ENCODE assay signal across 16 cellular contexts in genomic region chr21:16605588-16605987, GRCh38.
DNase-seq lines count a peak whose midpoint lies in the region; ATAC-seq and TF ChIP-seq lines count a peak whose summit lies in the region.
"Had no signal": no experiment of that assay in that cellular context is flagged by ENCODE, and none has a peak within 500 bp of the region (broad histone marks: within the 10 kb centered on the region; RNA-seq: fewer than 3 reads in every experiment).

No MANE protein-coding gene starts in this region.

- H3K36me3 Mint-ChIP-seq in activated T-cell treated with anti-CD3 and anti-CD28 coated beads, Interleukin-2, amount 50 U/mL, for 4 hours (ENCODE audit: insufficient read depth) = no peaks in the 10 kb centered on the region
- H3K36me3 Mint-ChIP-seq: stimulated activated effector memory CD8-positive, alpha-beta T cell treated with anti-CD3 and anti-CD28 coated beads, Interleukin-12 subunit alpha, Interleukin-12 subunit beta, amount 100 ng/mL, for 72 hours had no signal

- peak; percentile 59 to 68 for DNase-seq in NCI-H526 (lab: John Stamatoyannopoulos, UW)
- peak; percentile 28 for DNase-seq in astrocyte of the spinal cord (ENCODE audit: low read depth, low spot score)
- DNase-seq in left ventricle myocardium superior = no peak
- peak; percentile 32 for DNase-seq in retina
- no peak for DNase-seq in AML-193 (lab: John Stamatoyannopoulos, UW)
- DNase-seq in activated T-cell treated with anti-CD3 and anti-CD28 coated beads, Interleukin-2, amount 50 U/mL, for 4 hours = no peak
- DNase-seq: activated CD8-positive, alpha-beta memory T cell treated with anti-CD3 and anti-CD28 coated beads for 24 hours; amniotic stem cell; cortex of kidney; DMS79 treated with DMSO at 0.1 percent for 48 hours; HFFc6; NCI-H2029; NCI-H82; tibial artery had no signal

- peak; percentile 23 for ATAC-seq in left ventricle myocardium superior
- no peak for ATAC-seq in activated T-cell treated with anti-CD3 and anti-CD28 coated beads, Interleukin-2, amount 50 U/mL, for 4 hours
- no peak for ATAC-seq in GM19452 (IDR thresholded peaks at IDR 0.05; ENCODE audit: unreplicated experiment)
- ATAC-seq: stimulated activated effector memory CD8-positive, alpha-beta T cell treated with anti-CD3 and anti-CD28 coated beads, Interleukin-12 subunit alpha, Interleukin-12 subunit beta, amount 100 ng/mL, for 72 hours had no signal

- H3K4me1 Mint-ChIP-seq in activated T-cell treated with anti-CD3 and anti-CD28 coated beads, Interleukin-2, amount 50 U/mL, for 4 hours (ENCODE audit: low read depth) = no peaks in the 10 kb centered on the region
- H3K4me1 Mint-ChIP-seq: stimulated activated effector memory CD8-positive, alpha-beta T cell treated with anti-CD3 and anti-CD28 coated beads, Interleukin-12 subunit alpha, Interleukin-12 subunit beta, amount 100 ng/mL, for 72 hours had no signal

- no peak overlapping the region for H3K4me3 ChIP-seq in astrocyte of the spinal cord (ENCODE audit: low read depth, low read length)
- H3K4me3 ChIP-seq: tibial artery had no signal

- intact Hi-C loops in left ventricle myocardium superior (cut with micrococcal nuclease) = no loop called here

- H3K9me3 Mint-ChIP-seq in activated T-cell treated with anti-CD3 and anti-CD28 coated beads, Interleukin-2, amount 50 U/mL, for 4 hours = no peaks in the 10 kb centered on the region
- H3K9me3 Mint-ChIP-seq: HFFc6 had no signal

- in situ Hi-C loops in astrocyte of the spinal cord (cut with HindIII; ENCODE audit: low sequenced_read_pairs) = no loop called here

- no peak for TF ChIP-seq CTCF in astrocyte of the spinal cord (IDR thresholded peaks at IDR 0.05; ENCODE audit: low read depth, low read length)

- H3K27me3 Mint-ChIP-seq in activated T-cell treated with anti-CD3 and anti-CD28 coated beads, Interleukin-2, amount 50 U/mL, for 4 hours (ENCODE audit: low read depth) = no peaks in the 10 kb centered on the region

- H3K4me3 Mint-ChIP-seq in activated T-cell treated with anti-CD3 and anti-CD28 coated beads, Interleukin-2, amount 50 U/mL, for 4 hours = no peak overlapping the region
- H3K4me3 Mint-ChIP-seq: HFFc6; stimulated activated effector memory CD8-positive, alpha-beta T cell treated with anti-CD3 and anti-CD28 coated beads, Interleukin-12 subunit alpha, Interleukin-12 subunit beta, amount 100 ng/mL, for 72 hours had no signal

Comparison
In these comparisons a context has a peak if more than half of its experiments do, and no peak if none do; other contexts are left out.
1. DNase-seq: peak in NCI-H526 (2 of 2), astrocyte of the spinal cord (single experiment) and retina (single experiment); none in left ventricle myocardium superior (single experiment), AML-193 (0 of 2) and activated T-cell treated with anti-CD3 and anti-CD28 coated beads, Interleukin-2, amount 50 U/mL, for 4 hours (single experiment).